Comparison of ENCODE assay signal across 21 cellular contexts in the genomic region with DNA sequence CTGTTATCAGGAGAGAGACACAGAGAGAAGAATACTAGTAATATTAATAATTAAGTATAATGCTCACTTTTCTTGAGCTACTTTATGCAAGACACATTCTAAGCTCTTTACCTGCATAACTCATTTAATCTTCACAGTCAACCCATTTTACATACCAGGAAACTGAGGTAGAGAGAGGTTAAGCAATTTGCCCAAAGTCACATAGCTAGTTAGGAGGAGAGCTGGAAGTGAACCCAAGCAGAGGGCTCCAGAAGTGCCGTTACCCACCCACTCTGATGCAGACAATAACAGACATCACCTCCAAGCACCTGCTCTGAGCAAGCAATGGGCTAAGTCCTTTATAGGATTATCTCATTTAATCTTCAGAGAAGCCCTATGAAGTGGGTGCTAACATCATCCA.
"Had no signal": no experiment of that assay in that cellular context is flagged by ENCODE, and none has a peak within 500 bp of the region (broad histone marks: within the 10 kb centered on the region; RNA-seq: fewer than 3 reads in every experiment).

No MANE protein-coding gene starts in this region.

- H3K36me3 ChIP-seq: neural progenitor cell had no signal

- H3K9me3 Mint-ChIP-seq: activated naive CD4-positive, alpha-beta T cell treated with anti-CD3 and anti-CD28 coated beads, Interleukin-2, amount 50 U/mL, for 24 hours had no signal

- ATAC-seq: foreskin keratinocyte; left cardiac atrium; mucosa of descending colon; naive thymus-derived CD4-positive, alpha-beta T cell; sciatic nerve had no signal

- H3K27me3 Mint-ChIP-seq: activated naive CD4-positive, alpha-beta T cell treated with anti-CD3 and anti-CD28 coated beads, Interleukin-2, amount 50 U/mL, for 24 hours; naive thymus-derived CD4-positive, alpha-beta T cell had no signal

- H3K36me3 Mint-ChIP-seq: activated naive CD4-positive, alpha-beta T cell treated with anti-CD3 and anti-CD28 coated beads, Interleukin-2, amount 50 U/mL, for 24 hours; neural progenitor cell had no signal

- H2AFZ ChIP-seq: neural progenitor cell had no signal

- H3K4me3 Mint-ChIP-seq: neural progenitor cell had no signal

- H3K9ac ChIP-seq: neural progenitor cell had no signal

- H3K4me2 ChIP-seq: neural progenitor cell had no signal

- H3K4me3 ChIP-seq: dorsolateral prefrontal cortex, mucosa of descending colon, neural progenitor cell had no signal

- H3K27ac ChIP-seq: foreskin keratinocyte, neural progenitor cell had no signal

- DNase-seq: activated CD4-positive, CD25-positive, alpha-beta regulatory T cell; activated CD8-positive, alpha-beta memory T cell treated with anti-CD3 and anti-CD28 coated beads for 24 hours; activated CD8-positive, alpha-beta memory T cell treated with anti-CD3 and anti-CD28 coated beads, Interleukin-2, amount 50 U/mL, for 48 hours; activated effector memory CD4-positive, alpha-beta T cell treated with anti-CD3 and anti-CD28 coated beads, Interleukin-2, amount 50 U/mL, for 16 hours; activated T-cell treated with anti-CD3 and anti-CD28 coated beads, Interleukin-2, amount 50 U/mL, for 48 hours; dorsolateral prefrontal cortex; foreskin keratinocyte; glutamatergic neuron; hippocampal formation; left cardiac atrium; mesenchymal stem cell; mucosa of descending colon; naive thymus-derived CD4-positive, alpha-beta T cell; stimulated activated CD8-positive, alpha-beta memory T cell treated with anti-CD3 and anti-CD28 coated beads, Interleukin-4, amount 100 ng/mL, for 48 hours; stimulated activated naive CD4-positive, alpha-beta T cell; T1000; trophoblast cell had no signal

- H3K27ac Mint-ChIP-seq: activated naive CD4-positive, alpha-beta T cell treated with anti-CD3 and anti-CD28 coated beads, Interleukin-2, amount 50 U/mL, for 24 hours; neural progenitor cell had no signal

- H3K9me3 ChIP-seq: mucosa of descending colon had no signal

- FAIRE-seq: islet of Langerhans had no signal

- H3K27me3 ChIP-seq: dorsolateral prefrontal cortex, foreskin keratinocyte, neural progenitor cell had no signal
